Comparison of ENCODE assay signal across 8 cellular contexts in genomic region chr19:6737284-6737872, GRCh38. TPM values are rescaled to one million over a fixed set of nuclear protein-coding genes. Genes with fewer than 3 reads are reported as not detected.
DNase-seq lines count a peak whose midpoint lies in the region; ATAC-seq and TF ChIP-seq lines count a peak whose summit lies in the region.

Gene GPR108, minus strand, starts transcription at chr19:6737580. Its CDS starts 4 bp downstream, at chr19:6737576.

- TF ChIP-seq CTCF in Peyer's patch (IDR thresholded peaks at IDR 0.05): no peak

- H3K4me3 ChIP-seq in Peyer's patch: peak within 1 kb of the TSS; percentile 67 to 93 (median 86)
- peak within 1 kb of the TSS; percentile 83 to 89 for H3K4me3 ChIP-seq in esophagus (ENCODE audit: low read depth in 1 of 2, low read length in 2 of 2)
- H3K4me3 ChIP-seq in muscle layer of colon (ENCODE audit: low read depth in 1 of 2, low read length in 2 of 2): peak within 1 kb of the TSS; percentile 31 to 85

- peaks cover 29 to 37% (median 34%) of the 10 kb centered on the region in 3 donors for H3K4me1 Mint-ChIP-seq in IgD-negative memory B cell

- H3K36me3 Mint-ChIP-seq in IgD-negative memory B cell: no peaks in the 10 kb centered on the region

- H3K9ac ChIP-seq in muscle layer of colon (ENCODE audit: low read length): peak within 1 kb of the TSS; percentile 54

- no peaks in the 10 kb centered on the region for H3K27me3 ChIP-seq in Peyer's patch
- no peaks in the 10 kb centered on the region for H3K27me3 ChIP-seq in esophagus (ENCODE audit: control insufficient read depth in 1 of 2, insufficient read depth in 2 of 2, low read length in 2 of 2)
- H3K27me3 ChIP-seq in muscle layer of colon (ENCODE audit: control insufficient read depth in 1 of 2, insufficient read depth in 2 of 2, low read length in 2 of 2): no peaks in the 10 kb centered on the region

- no peaks in the 10 kb centered on the region for H3K27me3 Mint-ChIP-seq in IgD-negative memory B cell

- WGBS in esophagus, 2 donors: 0 to 1% methylated on average over 48 to 55 of the region's 55 CpGs

- H3K9me3 Mint-ChIP-seq in IgD-negative memory B cell: no peaks in the 10 kb centered on the region

- peak within 1 kb of the TSS; percentile 76 to 98 (median 97) for H3K27ac Mint-ChIP-seq in IgD-negative memory B cell

- ATAC-seq in GM21529 (IDR thresholded peaks at IDR 0.05; ENCODE audit: unreplicated experiment): peak; percentile 57

- no peaks in the 10 kb centered on the region for H3K9me3 ChIP-seq in Peyer's patch
- H3K9me3 ChIP-seq in esophagus (ENCODE audit: control insufficient read depth in 2 of 2, insufficient read depth in 1 of 2, low read depth in 1 of 2, low read length in 1 of 2): no peaks in the 10 kb centered on the region
- H3K9me3 ChIP-seq in muscle layer of colon (ENCODE audit: low read length): no peaks in the 10 kb centered on the region

- peaks cover 0 to 36% (median 25%) of the 10 kb centered on the region in 4 donors for H3K4me1 ChIP-seq in Peyer's patch
- peaks cover 0 to 3% of the 10 kb centered on the region in 2 donors for H3K4me1 ChIP-seq in esophagus (ENCODE audit: control insufficient read depth in 2 of 2, insufficient read depth in 2 of 2, low read length in 1 of 2)
- H3K4me1 ChIP-seq in muscle layer of colon (ENCODE audit: insufficient read depth, low read length): peaks cover 32% of the 10 kb centered on the region

- H3K36me3 ChIP-seq in Peyer's patch (peaks cover 0 to 19% (median 0%) of the 10 kb centered on the region in 3 donors), esophagus (ENCODE audit: control insufficient read depth in 2 of 2, insufficient read depth in 2 of 2, low read length in 1 of 2) (peaks cover 0 to 12% of the 10 kb centered on the region in 2 donors), muscle layer of colon (ENCODE audit: insufficient read depth, low read length) (peaks cover 6% of the 10 kb centered on the region)

- DNase-seq in DMS114 treated with DMSO at 0.1 percent for 48 hours (lab: John Stamatoyannopoulos, UW; ENCODE audit: unreplicated experiment): peak; percentile 98
- peak; percentile 99 to 100 (median 99) for DNase-seq in Peyer's patch
- DNase-seq in activated T-cell treated with anti-CD3 and anti-CD28 coated beads, Interleukin-2, amount 50 U/mL, for 48 hours: peak; percentile 99 to 100
- DNase-seq in stimulated activated CD8-positive, alpha-beta memory T cell treated with anti-CD3 and anti-CD28 coated beads, Interleukin-7, amount 100 ng/mL, for 24 hours (ENCODE audit: low read depth): peak; percentile 98

- peak within 1 kb of the TSS; percentile 94 to 99 (median 98) for H3K4me3 Mint-ChIP-seq in IgD-negative memory B cell

- TF ChIP-seq POLR2A in Peyer's patch (IDR thresholded peaks at IDR 0.05): peak; percentile 39 to 60

- H3K27ac ChIP-seq in Peyer's patch (peak within 1 kb of the TSS; percentile 93 to 97 (median 96)), esophagus (ENCODE audit: low read depth in 2 of 2, low read length in 1 of 2) (peak within 1 kb of the TSS; percentile 92 to 99), muscle layer of colon (ENCODE audit: low read depth, low read length) (peak within 1 kb of the TSS; percentile 98)

RNA-seq across cellular contexts. Expression of gene GPR108, which starts in this region (rescaled TPM):
- 81.3 TPM for polyA plus RNA-seq in IgD-negative memory B cell
- 100 to 1,000 TPM in 1 of 4 donors, 10 to 100 TPM in 3; 54.5 to 133 (median 92.2) TPM for total RNA-seq in Peyer's patch
- polyA plus RNA-seq in esophagus: 10 to 100 TPM; 55.8 to 93.8 TPM

Comparison
In these comparisons a context has a peak if more than half of its experiments do, and no peak if none do; other contexts are left out.
1. Peak in every context shown above with its lines: DNase-seq, ATAC-seq, H3K4me3 ChIP-seq and H3K27ac ChIP-seq.